ENCODE assay signal across 2 cellular contexts in the genomic region with DNA sequence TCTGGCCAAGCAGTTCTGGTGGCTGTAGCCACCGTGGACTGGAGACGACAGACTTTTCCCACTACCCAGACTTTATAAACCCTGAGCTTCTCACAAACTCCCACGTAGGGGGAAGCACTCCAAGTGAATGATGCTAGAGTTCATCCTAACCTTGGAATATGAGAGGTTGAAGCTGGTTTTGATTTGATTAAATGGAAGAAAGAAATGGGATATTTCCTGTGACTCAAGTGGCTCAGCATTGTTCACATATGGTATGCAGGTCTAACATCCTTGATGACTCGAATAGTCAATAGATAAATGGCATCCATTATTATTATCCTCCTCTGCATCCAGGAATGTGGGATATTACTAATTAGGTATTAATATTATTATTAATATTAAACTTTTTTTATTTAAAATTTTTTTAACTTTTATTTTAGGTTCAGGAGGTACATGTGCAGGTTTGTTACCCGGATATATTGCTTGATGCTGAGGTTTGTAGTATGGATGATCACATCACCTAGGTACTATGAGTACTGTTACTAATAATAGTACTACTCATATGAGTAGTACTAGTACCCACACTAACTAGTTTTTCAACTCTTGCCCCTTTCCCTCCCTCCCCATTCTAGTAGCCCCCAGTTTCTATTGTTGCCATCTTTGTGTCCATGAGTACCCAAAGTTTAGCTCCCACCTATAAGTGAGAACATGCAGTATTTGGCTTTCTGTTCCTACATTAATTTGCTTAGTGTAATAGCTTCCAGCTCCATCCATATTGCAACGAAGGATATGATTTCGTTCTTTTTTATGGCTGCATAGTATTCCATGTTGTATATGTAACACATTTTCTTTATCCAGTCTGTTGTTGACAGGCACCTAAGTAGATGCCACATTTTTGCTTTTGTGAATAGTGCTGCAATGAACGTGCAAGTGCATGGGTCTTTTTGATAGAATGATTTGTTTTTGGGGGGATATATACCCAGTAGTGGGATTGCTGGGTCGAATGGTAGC.
TF ChIP-seq lines count a peak whose summit lies in the region.

No MANE protein-coding gene starts in this region.

TF ChIP-seq in SK-N-SH, 30 proteins besides CTCF, POLR2A, EP300 and RAD21:
- TF ChIP-seq, protein P1, sequence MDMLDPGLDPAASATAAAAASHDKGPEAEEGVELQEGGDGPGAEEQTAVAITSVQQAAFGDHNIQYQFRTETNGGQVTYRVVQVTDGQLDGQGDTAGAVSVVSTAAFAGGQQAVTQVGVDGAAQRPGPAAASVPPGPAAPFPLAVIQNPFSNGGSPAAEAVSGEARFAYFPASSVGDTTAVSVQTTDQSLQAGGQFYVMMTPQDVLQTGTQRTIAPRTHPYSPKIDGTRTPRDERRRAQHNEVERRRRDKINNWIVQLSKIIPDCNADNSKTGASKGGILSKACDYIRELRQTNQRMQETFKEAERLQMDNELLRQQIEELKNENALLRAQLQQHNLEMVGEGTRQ (IDR thresholded peaks at IDR 0.05; ENCODE audit: borderline replicate concordance, low read depth, low read length) = no peak
- TF ChIP-seq FOXM1 (IDR thresholded peaks at IDR 0.05; ENCODE audit: low read depth) (no peak), TCF12 (IDR thresholded peaks at IDR 0.05) (peak; percentile 14; the same call in 1 of the 2 replicates)

TF ChIP-seq in SK-N-SH treated with all-trans-retinoic acid at 6 μM for 48 hours, 23 proteins besides CTCF, POLR2A, EP300 and RAD21:
- TF ChIP-seq TOX (CRISPR knock-in tag; IDR thresholded peaks at IDR 0.05; ENCODE audit: borderline replicate concordance) (no peak), PPARA (CRISPR knock-in tag; IDR thresholded peaks at IDR 0.05; ENCODE audit: borderline replicate concordance) (no peak), ZFP3 (CRISPR knock-in tag; IDR thresholded peaks at IDR 0.05) (no peak)
TF ChIP-seq in SK-N-SH treated with all-trans-retinoic acid at 6 μM for 48 hours: peak in this region for 0.
